ENCODE assay signal across 8 cellular contexts in genomic region chr15:34514251-34514760, GRCh38.
A peak's percentile ranks its signal among the peaks of the same experiment; 100 is the strongest.
DNase-seq lines count a peak whose midpoint lies in the region; FAIRE-seq and TF ChIP-seq lines count a peak whose summit lies in the region.

No MANE protein-coding gene starts in this region.

- H3K27me3 ChIP-seq in mammary epithelial cell (ENCODE audit: insufficient read depth, low read length): peaks cover 22% of the 10 kb centered on the region

- peak overlapping the region; percentile 97 for H3K4me2 ChIP-seq in mammary epithelial cell (ENCODE audit: insufficient read depth, low read depth, low read length)

- H2AFZ ChIP-seq in mammary epithelial cell (ENCODE audit: low read depth, low read length): peak overlapping the region; percentile 88

- H3K27ac ChIP-seq in mammary epithelial cell (ENCODE audit: insufficient read depth, low read depth, low read length): no peak overlapping the region
- H3K27ac ChIP-seq in kidney (ENCODE audit: low read depth in 2 of 2, low read length in 2 of 2): no peak overlapping the region

- no peaks in the 10 kb centered on the region for H3K9me3 ChIP-seq in mammary epithelial cell (replicated peaks; ENCODE audit: insufficient read depth, low read length)
- no peaks in the 10 kb centered on the region for H3K9me3 ChIP-seq in kidney (ENCODE audit: control insufficient read depth in 1 of 2, low read length in 2 of 2)

- H3K79me2 ChIP-seq in mammary epithelial cell (ENCODE audit: insufficient read depth, low read length): no peaks in the 10 kb centered on the region

- CTCF ChIA-PET in mammary epithelial cell (lab: Charles Lee; ENCODE audit: low non-redundant PET): no interaction called here

- no peak for FAIRE-seq in kidney (lab: Jason Lieb, UNC)

- H3K36me3 ChIP-seq in mammary epithelial cell (ENCODE audit: insufficient read depth, low read length) (no peaks in the 10 kb centered on the region), kidney (ENCODE audit: control insufficient read depth in 1 of 2, insufficient read depth in 2 of 2, low read length in 2 of 2) (no peaks in the 10 kb centered on the region)

- H3K4me3 ChIP-seq in mammary epithelial cell (replicated peaks in 1 of 3; ENCODE audit: insufficient read depth in 1 of 3, low read depth in 2 of 3, low read length in 3 of 3): peak overlapping the region; percentile 53 to 55 (median 54)
- H3K4me3 ChIP-seq in kidney (ENCODE audit: low read length in 2 of 2): peak overlapping the region; percentile 61 to 63

- TF ChIP-seq CTCF in GM20000 (IDR thresholded peaks at IDR 0.05; ENCODE audit: extremely low read depth, missing control alignments) (no peak), mammary epithelial cell (conservative IDR thresholded peaks at IDR 0.05 in 1 of 2, IDR thresholded peaks at IDR 0.05 in 1 of 2; ENCODE audit: extremely low read depth in 1 of 2, insufficient read depth in 1 of 2, low read depth in 1 of 2, low read length in 2 of 2) (no peak), kidney (IDR thresholded peaks at IDR 0.05; ENCODE audit: borderline replicate concordance, extremely low read depth, insufficient read depth) (no peak)

- H3K4me1 ChIP-seq in mammary epithelial cell (ENCODE audit: insufficient read depth, low read length): peaks cover 9% of the 10 kb centered on the region
- H3K4me1 ChIP-seq in kidney (ENCODE audit: control insufficient read depth in 1 of 2, insufficient read depth in 1 of 2, low read depth in 1 of 2, low read length in 2 of 2): no peaks in the 10 kb centered on the region

- no peaks in the 10 kb centered on the region for H4K20me1 ChIP-seq in mammary epithelial cell (ENCODE audit: insufficient read depth, low read length)

- intact Hi-C loops in mammary epithelial cell (cut with micrococcal nuclease) (no loop called here), kidney (cut with DNase I) (no loop called here)

- dilution Hi-C loops in mammary epithelial cell (cut with HindIII; ENCODE audit: low sequenced_read_pairs): no loop called here

- H3K9ac ChIP-seq in mammary epithelial cell (ENCODE audit: insufficient read depth, low read length) (no peak overlapping the region), kidney (ENCODE audit: low read length in 2 of 2) (peak overlapping the region in 1 of 2 donors; percentile 41)

- 8% methylated on average over 6 of the region's 42 CpGs for WGBS in mammary epithelial cell (ENCODE audit: low coverage, missing lambda C conversion rate)

- no TSS peak for BruUV-seq in mammary epithelial cell (replicated peaks; lab: Mats Ljungman, UMichigan)

- in situ Hi-C loops in mammary epithelial cell (cut with MboI; ENCODE audit: low sequenced_read_pairs in 2 of 2): no loop called here

- DNase-seq in CMK (ENCODE audit: low read depth) (peak; percentile 25), GM20000 (ENCODE audit: low spot score) (peak; percentile 72), NCI-H226 (peak; percentile 3), mammary epithelial cell (no peak), kidney (peak; percentile 85), NOMO-1 treated with dmso at 0.1 percent for 144 hours (lab: John Stamatoyannopoulos, UW; ENCODE audit: unreplicated experiment) (no peak), LoVo (ENCODE audit: low spot score) (no peak)
- DNase-seq in stimulated activated CD8-positive, alpha-beta memory T cell treated with anti-CD3 and anti-CD28 coated beads, Interleukin-4, amount 100 ng/mL, for 48 hours: peak; percentile 55

Comparison
In these comparisons a context has a peak if more than half of its experiments do, and no peak if none do; other contexts are left out.
1. DNase-seq: peak in CMK (single experiment), GM20000 (single experiment), NCI-H226 (single experiment), kidney (single experiment) and stimulated activated CD8-positive, alpha-beta memory T cell treated with anti-CD3 and anti-CD28 coated beads, Interleukin-4, amount 100 ng/mL, for 48 hours (single experiment); none in mammary epithelial cell (single experiment), NOMO-1 treated with dmso at 0.1 percent for 144 hours (single experiment) and LoVo (single experiment).